Comparison of ENCODE assay signal across 1 cellular context in genomic region chr12:62703011-62703380, GRCh38.
TF ChIP-seq lines count a peak whose summit lies in the region.

No MANE protein-coding gene starts in this region.

TF ChIP-seq in HepG2, 621 proteins besides CTCF, POLR2A, EP300 and RAD21 (continued from another document):
- TF ChIP-seq GATAD2A (CRISPR knock-in tag; IDR thresholded peaks at IDR 0.05): no peak
- TF ChIP-seq, protein P1, sequence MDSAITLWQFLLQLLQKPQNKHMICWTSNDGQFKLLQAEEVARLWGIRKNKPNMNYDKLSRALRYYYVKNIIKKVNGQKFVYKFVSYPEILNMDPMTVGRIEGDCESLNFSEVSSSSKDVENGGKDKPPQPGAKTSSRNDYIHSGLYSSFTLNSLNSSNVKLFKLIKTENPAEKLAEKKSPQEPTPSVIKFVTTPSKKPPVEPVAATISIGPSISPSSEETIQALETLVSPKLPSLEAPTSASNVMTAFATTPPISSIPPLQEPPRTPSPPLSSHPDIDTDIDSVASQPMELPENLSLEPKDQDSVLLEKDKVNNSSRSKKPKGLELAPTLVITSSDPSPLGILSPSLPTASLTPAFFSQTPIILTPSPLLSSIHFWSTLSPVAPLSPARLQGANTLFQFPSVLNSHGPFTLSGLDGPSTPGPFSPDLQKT (CRISPR knock-in tag; IDR thresholded peaks at IDR 0.05; ENCODE audit: borderline replicate concordance): no peak
